In the genomic region with DNA sequence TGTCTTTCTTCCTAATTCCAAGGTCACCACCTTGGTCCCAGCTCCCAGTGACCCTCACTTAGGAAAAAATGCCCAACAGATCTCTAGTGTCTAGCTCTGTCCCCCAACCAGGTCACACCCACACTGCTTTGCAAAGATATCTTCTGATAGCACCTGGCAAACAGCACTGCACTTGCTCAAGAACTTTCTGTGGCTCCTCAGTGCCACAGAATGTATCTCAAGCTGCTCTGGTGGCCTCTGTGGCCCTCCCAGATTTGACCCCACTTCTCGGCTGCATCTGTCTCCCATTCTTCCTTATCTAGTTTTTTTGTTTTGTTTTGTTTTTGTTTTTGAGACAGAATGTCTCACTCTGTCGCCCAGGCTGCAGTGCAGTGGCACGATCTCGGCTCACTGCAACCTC, we compare ENCODE assay signal across 21 cellular contexts. TPM values are rescaled to one million over a fixed set of nuclear protein-coding genes. Genes with fewer than 3 reads are reported as not detected.
DNase-seq lines count a peak whose midpoint lies in the region; ATAC-seq and TF ChIP-seq lines count a peak whose summit lies in the region.
"Had no signal": no experiment of that assay in that cellular context is flagged by ENCODE, and none has a peak within 500 bp of the region (broad histone marks: within the 10 kb centered on the region; RNA-seq: fewer than 3 reads in every experiment).

No MANE protein-coding gene starts in this region.

- TF ChIP-seq CTCF in WERI-Rb-1 (IDR thresholded peaks at IDR 0.05; ENCODE audit: low read depth, low read length), result no peak
- no peak for TF ChIP-seq CTCF in foreskin keratinocyte (conservative IDR thresholded peaks at IDR 0.05)

- no peaks in the 10 kb centered on the region for H3K27me3 Mint-ChIP-seq in T-helper 1 cell treated with Interleukin-12 subunit alpha and Interleukin-12 subunit beta and Interleukin-4 antibody, amounts not matched to agents 30 μg/mL and 1 μg/mL, for 36 hours (ENCODE audit: low read depth)
- H3K27me3 Mint-ChIP-seq: activated CD4-positive, alpha-beta T cell treated with anti-CD3 and anti-CD28 coated beads, Interleukin-2, amount 10 ng/mL, durations not matched to agents 7 days and 5 days; activated naive CD8-positive, alpha-beta T cell treated with anti-CD3 and anti-CD28 coated beads, Interleukin-2, amount 10 ng/mL, durations not matched to agents 7 days and 5 days; effector memory CD8-positive, alpha-beta T cell had no signal

- H3K9me3 Mint-ChIP-seq in T-helper 1 cell treated with Interleukin-12 subunit alpha and Interleukin-12 subunit beta and Interleukin-4 antibody, amounts not matched to agents 30 μg/mL and 1 μg/mL, for 36 hours, result no peaks in the 10 kb centered on the region
- H3K9me3 Mint-ChIP-seq: activated CD4-positive, alpha-beta T cell treated with anti-CD3 and anti-CD28 coated beads, Interleukin-2, amount 10 ng/mL, durations not matched to agents 7 days and 5 days; activated naive CD8-positive, alpha-beta T cell treated with anti-CD3 and anti-CD28 coated beads, Interleukin-2, amount 10 ng/mL, durations not matched to agents 7 days and 5 days; effector memory CD8-positive, alpha-beta T cell had no signal

- no peak overlapping the region for H3K4me3 ChIP-seq in BLaER1 treated with 17β-estradiol and CSF1 and Interleukin-3, amounts not matched to agents 10 nM and 100 nM
- H3K4me3 ChIP-seq in WERI-Rb-1 (ENCODE audit: low read depth, low read length), result no peak overlapping the region
- H3K4me3 ChIP-seq: transverse colon had no signal

- no peaks in the 10 kb centered on the region; a peak in 1 of 22 replicates for H3K36me3 ChIP-seq in BLaER1 treated with 17β-estradiol and CSF1 and Interleukin-3, amounts not matched to agents 10 nM and 100 nM
- no peaks in the 10 kb centered on the region for H3K36me3 ChIP-seq in WERI-Rb-1
- H3K36me3 ChIP-seq: transverse colon had no signal

- H3K4me3 Mint-ChIP-seq in T-helper 1 cell treated with Interleukin-12 subunit alpha and Interleukin-12 subunit beta and Interleukin-4 antibody, amounts not matched to agents 30 μg/mL and 1 μg/mL, for 36 hours, result no peak overlapping the region
- H3K4me3 Mint-ChIP-seq: activated CD4-positive, alpha-beta T cell treated with anti-CD3 and anti-CD28 coated beads, Interleukin-2, amount 10 ng/mL, durations not matched to agents 7 days and 5 days; activated naive CD8-positive, alpha-beta T cell treated with anti-CD3 and anti-CD28 coated beads, Interleukin-2, amount 10 ng/mL, durations not matched to agents 7 days and 5 days had no signal

- DNase-seq in T-helper 1 cell, result no peak
- no peak for DNase-seq in WERI-Rb-1
- DNase-seq in foreskin keratinocyte, result no peak
- no peak for DNase-seq in foreskin melanocyte
- no peak for DNase-seq in NCI-H1417 treated with DMSO at 0.1 percent for 48 hours (lab: John Stamatoyannopoulos, UW)
- DNase-seq: activated naive CD8-positive, alpha-beta T cell treated with anti-CD3 and anti-CD28 coated beads, Interleukin-2, amount 10 ng/mL, durations not matched to agents 7 days and 5 days; AML-193; EL; Kasumi-1; NCI-H1048; NCI-H1930; NCI-H2227 treated with DMSO at 0.1 percent for 48 hours; retina; Right ventricle myocardium superior; transverse colon had no signal

- no peaks in the 10 kb centered on the region for H4K20me1 ChIP-seq in BLaER1 treated with 17β-estradiol and CSF1 and Interleukin-3, amounts not matched to agents 10 nM and 100 nM

- peak overlapping the region in 2 of 11 experiments; percentile 26 to 41; a peak in 2 of 22 replicates for H3K9ac ChIP-seq in BLaER1 treated with 17β-estradiol and CSF1 and Interleukin-3, amounts not matched to agents 10 nM and 100 nM

- peak overlapping the region; percentile 92 for H3K27ac Mint-ChIP-seq in T-helper 1 cell treated with Interleukin-12 subunit alpha and Interleukin-12 subunit beta and Interleukin-4 antibody, amounts not matched to agents 30 μg/mL and 1 μg/mL, for 36 hours

- H3K4me1 Mint-ChIP-seq in T-helper 1 cell treated with Interleukin-12 subunit alpha and Interleukin-12 subunit beta and Interleukin-4 antibody, amounts not matched to agents 30 μg/mL and 1 μg/mL, for 36 hours (ENCODE audit: low read depth), result peaks cover 30% of the 10 kb centered on the region

- peak overlapping the region in 6 of 11 experiments; percentile 95 to 100 (median 99); a peak in 7 of 22 replicates for H3K4me2 ChIP-seq in BLaER1 treated with 17β-estradiol and CSF1 and Interleukin-3, amounts not matched to agents 10 nM and 100 nM

- peaks cover 2% of the 10 kb centered on the region for H3K36me3 Mint-ChIP-seq in T-helper 1 cell treated with Interleukin-12 subunit alpha and Interleukin-12 subunit beta and Interleukin-4 antibody, amounts not matched to agents 30 μg/mL and 1 μg/mL, for 36 hours (ENCODE audit: low read depth)

- peaks cover 0 to 15% (median 10%) of the 10 kb centered on the region in 11 experiments; a peak in 19 of 22 replicates for H3K27me3 ChIP-seq in BLaER1 treated with 17β-estradiol and CSF1 and Interleukin-3, amounts not matched to agents 10 nM and 100 nM
- H3K27me3 ChIP-seq in WERI-Rb-1 (ENCODE audit: insufficient read depth, low read depth, severe bottlenecking), result no peaks in the 10 kb centered on the region
- H3K27me3 ChIP-seq in foreskin keratinocyte, result no peaks in the 10 kb centered on the region
- H3K27me3 ChIP-seq: transverse colon had no signal

- H3K27ac ChIP-seq in BLaER1 treated with 17β-estradiol and CSF1 and Interleukin-3, amounts not matched to agents 10 nM and 100 nM, result peak overlapping the region in 8 of 11 experiments; percentile 18 to 99 (median 97); a peak in 15 of 22 replicates
- H3K27ac ChIP-seq in WERI-Rb-1 (peak overlapping the region; percentile 72), foreskin keratinocyte (peak overlapping the region; percentile 93)
- H3K27ac ChIP-seq: 22Rv1, transverse colon had no signal

- H3K4me1 ChIP-seq in BLaER1 treated with 17β-estradiol and CSF1 and Interleukin-3, amounts not matched to agents 10 nM and 100 nM, result peaks cover 47 to 67% (median 58%) of the 10 kb centered on the region in 10 experiments
- H3K4me1 ChIP-seq in foreskin keratinocyte, result peaks cover 16% of the 10 kb centered on the region

- ATAC-seq in foreskin keratinocyte, result no peak
- ATAC-seq in HG02763 (IDR thresholded peaks at IDR 0.05; ENCODE audit: unreplicated experiment), result no peak

- H3K9me3 ChIP-seq in BLaER1 treated with 17β-estradiol and CSF1 and Interleukin-3, amounts not matched to agents 10 nM and 100 nM (replicated peaks in 1 of 11), result no peaks in the 10 kb centered on the region
- peaks cover under 1% of the 10 kb centered on the region for H3K9me3 ChIP-seq in WERI-Rb-1 (ENCODE audit: severe bottlenecking)
- H3K9me3 ChIP-seq: transverse colon had no signal

RNA-seq across cellular contexts. Expression of gene ZNF688, which starts 5.0 kb away (rescaled TPM):
- 7.5 and 8.5 TPM in 2 replicates for total RNA-seq in foreskin keratinocyte
- polyA plus RNA-seq in foreskin keratinocyte, result 11.0 and 11.8 TPM in 2 replicates

RNA-seq across cellular contexts. Expression of gene ZNF764, which starts 8.4 kb away (rescaled TPM):
- total RNA-seq in foreskin keratinocyte, result 4.5 and 5.5 TPM in 2 replicates
- polyA plus RNA-seq in foreskin keratinocyte, result 3.2 and 3.3 TPM in 2 replicates

RNA-seq across cellular contexts. Expression of gene ZNF785, which starts 19.0 kb away (rescaled TPM):
- 3.9 and 4.6 TPM in 2 replicates for total RNA-seq in foreskin keratinocyte
- 1.8 and 2.1 TPM in 2 replicates for polyA plus RNA-seq in foreskin keratinocyte

RNA-seq across cellular contexts. Expression of gene ZNF747, which starts 31.9 kb away (rescaled TPM):
- 4.9 and 5.2 TPM in 2 replicates for total RNA-seq in foreskin keratinocyte
- polyA plus RNA-seq in foreskin keratinocyte, result 3.7 and 4.0 TPM in 2 replicates

RNA-seq across cellular contexts. Expression of gene ZNF768, which starts 40.2 kb away (rescaled TPM):
- 29.7 and 30.2 TPM in 2 replicates for total RNA-seq in foreskin keratinocyte
- 33.3 and 35.7 TPM in 2 replicates for polyA plus RNA-seq in foreskin keratinocyte
